32 cellular contexts compared by ENCODE assay signal in genomic region chr20:35695245-35695749, GRCh38. TPM values are rescaled to one million over a fixed set of nuclear protein-coding genes. Genes with fewer than 3 reads are reported as not detected.
DNase-seq lines count a peak whose midpoint lies in the region; ATAC-seq and TF ChIP-seq lines count a peak whose summit lies in the region.
"Had no signal": no experiment of that assay in that cellular context is flagged by ENCODE, and none has a peak within 500 bp of the region (broad histone marks: within the 10 kb centered on the region; RNA-seq: fewer than 3 reads in every experiment).

No MANE protein-coding gene starts in this region.

- no peaks in the 10 kb centered on the region for H3K9me2 ChIP-seq in Loucy (replicated peaks; ENCODE audit: low read depth, low read length)

- H3K9ac ChIP-seq in Loucy (ENCODE audit: low read depth, low read length, poor library complexity, severe bottlenecking) = no peak overlapping the region

- POLR2A ChIA-PET in activated naive CD8-positive, alpha-beta T cell treated with anti-CD3 and anti-CD28 coated beads, Interleukin-2, amount 10 ng/mL, durations not matched to agents 7 days and 5 days (lab: Charles Lee) = no interaction called here

- H2AFZ ChIP-seq in Loucy (ENCODE audit: low read length) = no peak overlapping the region
- H2AFZ ChIP-seq: GM23338 had no signal

- H4K20me1 ChIP-seq in Loucy (ENCODE audit: insufficient read depth, low read length, poor library complexity, severe bottlenecking) = peaks cover 9% of the 10 kb centered on the region

- no peaks in the 10 kb centered on the region for H3K9me3 Mint-ChIP-seq in activated T-cell treated with anti-CD3 and anti-CD28 coated beads, Interleukin-2, amount 50 U/mL, for 24 hours
- H3K9me3 Mint-ChIP-seq in activated T-cell treated with anti-CD3 and anti-CD28 coated beads, Interleukin-2, amount 50 U/mL, for 4 hours = no peaks in the 10 kb centered on the region
- H3K9me3 Mint-ChIP-seq in activated naive CD8-positive, alpha-beta T cell treated with anti-CD3 and anti-CD28 coated beads, Interleukin-2, amount 10 ng/mL, durations not matched to agents 7 days and 5 days = no peaks in the 10 kb centered on the region
- no peaks in the 10 kb centered on the region for H3K9me3 Mint-ChIP-seq in osteocyte (ENCODE audit: unreplicated experiment)
- H3K9me3 Mint-ChIP-seq: activated CD4-positive, alpha-beta T cell treated with anti-CD3 and anti-CD28 coated beads, Interleukin-2, amount 10 ng/mL, durations not matched to agents 7 days and 5 days; dendritic cell treated with granulocyte-macrophage colony-stimulating factor and Interleukin-4, amounts not matched to agents 40 ng/mL and 50 ng/mL, for 4 days; endodermal cell; GM23338; T-helper 2 cell treated with Interferon-gamma antibody and Interleukin-4, amounts not matched to agents 5 μg/mL and 100 μg/mL, for 36 hours had no signal

- H3K4me3 Mint-ChIP-seq in activated T-cell treated with anti-CD3 and anti-CD28 coated beads, Interleukin-2, amount 50 U/mL, for 24 hours = no peak overlapping the region
- H3K4me3 Mint-ChIP-seq in activated T-cell treated with anti-CD3 and anti-CD28 coated beads, Interleukin-2, amount 50 U/mL, for 4 hours = no peak overlapping the region
- H3K4me3 Mint-ChIP-seq in activated naive CD8-positive, alpha-beta T cell treated with anti-CD3 and anti-CD28 coated beads, Interleukin-2, amount 10 ng/mL, durations not matched to agents 7 days and 5 days = no peak overlapping the region
- no peak overlapping the region for H3K4me3 Mint-ChIP-seq in osteocyte (ENCODE audit: unreplicated experiment)
- H3K4me3 Mint-ChIP-seq: dendritic cell treated with granulocyte-macrophage colony-stimulating factor and Interleukin-4, amounts not matched to agents 40 ng/mL and 50 ng/mL, for 4 days; endodermal cell; GM23338; T-helper 2 cell treated with Interferon-gamma antibody and Interleukin-4, amounts not matched to agents 5 μg/mL and 100 μg/mL, for 36 hours had no signal

- no peaks in the 10 kb centered on the region for H3K27me3 Mint-ChIP-seq in activated T-cell treated with anti-CD3 and anti-CD28 coated beads, Interleukin-2, amount 50 U/mL, for 24 hours
- no peaks in the 10 kb centered on the region for H3K27me3 Mint-ChIP-seq in activated T-cell treated with anti-CD3 and anti-CD28 coated beads, Interleukin-2, amount 50 U/mL, for 4 hours (ENCODE audit: low read depth)
- H3K27me3 Mint-ChIP-seq in activated naive CD8-positive, alpha-beta T cell treated with anti-CD3 and anti-CD28 coated beads, Interleukin-2, amount 10 ng/mL, durations not matched to agents 7 days and 5 days = no peaks in the 10 kb centered on the region
- H3K27me3 Mint-ChIP-seq in osteocyte (ENCODE audit: unreplicated experiment) = no peaks in the 10 kb centered on the region
- H3K27me3 Mint-ChIP-seq: activated CD4-positive, alpha-beta T cell treated with anti-CD3 and anti-CD28 coated beads, Interleukin-2, amount 10 ng/mL, durations not matched to agents 7 days and 5 days; dendritic cell treated with granulocyte-macrophage colony-stimulating factor and Interleukin-4, amounts not matched to agents 40 ng/mL and 50 ng/mL, for 4 days had no signal

- H3K4me2 ChIP-seq in Loucy (ENCODE audit: low read depth, low read length, poor library complexity, severe bottlenecking) = no peak overlapping the region
- H3K4me2 ChIP-seq: A549, GM23338, smooth muscle cell had no signal

- peaks cover 27% of the 10 kb centered on the region for H3K4me1 Mint-ChIP-seq in activated T-cell treated with anti-CD3 and anti-CD28 coated beads, Interleukin-2, amount 50 U/mL, for 24 hours (ENCODE audit: low read depth)
- peaks cover 19% of the 10 kb centered on the region for H3K4me1 Mint-ChIP-seq in activated T-cell treated with anti-CD3 and anti-CD28 coated beads, Interleukin-2, amount 50 U/mL, for 4 hours (ENCODE audit: low read depth)
- peaks cover 16% of the 10 kb centered on the region for H3K4me1 Mint-ChIP-seq in activated naive CD8-positive, alpha-beta T cell treated with anti-CD3 and anti-CD28 coated beads, Interleukin-2, amount 10 ng/mL, durations not matched to agents 7 days and 5 days
- peaks cover 21% of the 10 kb centered on the region for H3K4me1 Mint-ChIP-seq in osteocyte (ENCODE audit: unreplicated experiment)

- peaks cover 20% of the 10 kb centered on the region; the same call in 1 of the 2 replicates for H3K79me2 ChIP-seq in Loucy (ENCODE audit: insufficient read depth, low read length)

- no peaks in the 10 kb centered on the region for H3K27me3 ChIP-seq in Loucy (ENCODE audit: insufficient read depth, low read length, poor library complexity, severe bottlenecking)
- H3K27me3 ChIP-seq: body of pancreas, esophagus squamous epithelium, heart left ventricle, right atrium auricular region, testis, vagina had no signal

- H3K9me3 ChIP-seq in Loucy (ENCODE audit: insufficient read depth, low read depth, low read length) = no peaks in the 10 kb centered on the region
- H3K9me3 ChIP-seq: A549, body of pancreas, esophagus squamous epithelium, heart left ventricle, left ventricle myocardium inferior, right atrium auricular region, testis, vagina had no signal

- no peaks in the 10 kb centered on the region for H3K36me3 ChIP-seq in Loucy (ENCODE audit: insufficient read depth, low read length)

- TF ChIP-seq CTCF in Loucy (conservative IDR thresholded peaks at IDR 0.05; ENCODE audit: low read length) (peak; percentile 28; the same call in 1 of the 2 replicates), osteocyte (IDR thresholded peaks at IDR 0.05) (no peak)

- H3K27ac Mint-ChIP-seq in activated T-cell treated with anti-CD3 and anti-CD28 coated beads, Interleukin-2, amount 50 U/mL, for 24 hours = peak overlapping the region; percentile 12
- H3K27ac Mint-ChIP-seq in activated naive CD8-positive, alpha-beta T cell treated with anti-CD3 and anti-CD28 coated beads, Interleukin-2, amount 10 ng/mL, durations not matched to agents 7 days and 5 days = no peak overlapping the region
- H3K27ac Mint-ChIP-seq in osteocyte (ENCODE audit: unreplicated experiment) = no peak overlapping the region
- H3K27ac Mint-ChIP-seq: dendritic cell treated with granulocyte-macrophage colony-stimulating factor and Interleukin-4, amounts not matched to agents 40 ng/mL and 50 ng/mL, for 4 days; GM23338; T-helper 2 cell treated with Interferon-gamma antibody and Interleukin-4, amounts not matched to agents 5 μg/mL and 100 μg/mL, for 36 hours had no signal

- peaks cover 20% of the 10 kb centered on the region for H3K4me1 ChIP-seq in Loucy (ENCODE audit: insufficient read depth, low read length, poor library complexity, severe bottlenecking)

- no peaks in the 10 kb centered on the region for H3F3A ChIP-seq in Loucy (ENCODE audit: low read depth)

- no peak overlapping the region for H3K4me3 ChIP-seq in Loucy (ENCODE audit: low read length, poor library complexity, severe bottlenecking)
- H3K4me3 ChIP-seq: A549, body of pancreas, esophagus squamous epithelium, GM23338, heart left ventricle, left ventricle myocardium inferior, right atrium auricular region, smooth muscle cell, testis, vagina had no signal

- no peak for DNase-seq in activated T-cell treated with anti-CD3 and anti-CD28 coated beads, Interleukin-2, amount 50 U/mL, for 24 hours
- no peak for DNase-seq in activated T-cell treated with anti-CD3 and anti-CD28 coated beads, Interleukin-2, amount 50 U/mL, for 4 hours
- peak; percentile 2 for DNase-seq in activated naive CD8-positive, alpha-beta T cell treated with anti-CD3 and anti-CD28 coated beads, Interleukin-2, amount 10 ng/mL, durations not matched to agents 7 days and 5 days
- DNase-seq in osteocyte (ENCODE audit: extremely low spot score, unreplicated experiment) (peak; percentile 17), NCI-H524 (lab: John Stamatoyannopoulos, UW) (no peak), COR-L47 (lab: John Stamatoyannopoulos, UW) (no peak)
- DNase-seq: activated CD4-positive, alpha-beta T cell treated with anti-CD3 and anti-CD28 coated beads, Interleukin-2, amount 10 ng/mL, durations not matched to agents 7 days and 5 days; body of pancreas; endodermal cell; esophagus squamous epithelium; foreskin melanocyte; heart left ventricle; islet precursor cell; left ventricle myocardium inferior; NCI-H1092; NCI-H187; NCI-H2171; NCI-H510A treated with DMSO at 0.1 percent for 48 hours; PC-3; posterior cingulate gyrus; stimulated activated naive CD4-positive, alpha-beta T cell; testis; WERI-Rb-1 had no signal

- no peak for ATAC-seq in activated T-cell treated with anti-CD3 and anti-CD28 coated beads, Interleukin-2, amount 50 U/mL, for 4 hours
- ATAC-seq in activated naive CD8-positive, alpha-beta T cell treated with anti-CD3 and anti-CD28 coated beads, Interleukin-2, amount 10 ng/mL, durations not matched to agents 7 days and 5 days (ENCODE audit: low read depth) = no peak
- no peak for ATAC-seq in GM21717 (IDR thresholded peaks at IDR 0.05; ENCODE audit: unreplicated experiment)
- ATAC-seq: A549, body of pancreas, GM23338, heart left ventricle, PC-3 had no signal

- peaks cover 71% of the 10 kb centered on the region for H3K36me3 Mint-ChIP-seq in activated T-cell treated with anti-CD3 and anti-CD28 coated beads, Interleukin-2, amount 50 U/mL, for 24 hours (ENCODE audit: low read depth)
- peaks cover 20% of the 10 kb centered on the region for H3K36me3 Mint-ChIP-seq in activated T-cell treated with anti-CD3 and anti-CD28 coated beads, Interleukin-2, amount 50 U/mL, for 4 hours (ENCODE audit: insufficient read depth)
- peaks cover 13% of the 10 kb centered on the region for H3K36me3 Mint-ChIP-seq in activated naive CD8-positive, alpha-beta T cell treated with anti-CD3 and anti-CD28 coated beads, Interleukin-2, amount 10 ng/mL, durations not matched to agents 7 days and 5 days
- H3K36me3 Mint-ChIP-seq in osteocyte (ENCODE audit: unreplicated experiment) = peaks cover 11% of the 10 kb centered on the region

RNA-seq across cellular contexts. Expression of gene NFS1, which starts 3.9 kb away (rescaled TPM):
- 10 to 100 TPM; 29.0 to 39.4 (median 38.4) TPM for total RNA-seq in activated T-cell treated with anti-CD3 and anti-CD28 coated beads, Interleukin-2, amount 50 U/mL, for 4 hours
- total RNA-seq in activated naive CD8-positive, alpha-beta T cell treated with anti-CD3 and anti-CD28 coated beads, Interleukin-2, amount 10 ng/mL, durations not matched to agents 7 days and 5 days = 10 to 100 TPM; 33.1 to 33.8 TPM
- total RNA-seq in osteocyte = 26.0 and 29.4 TPM in 2 replicates

RNA-seq across cellular contexts. Expression of gene ROMO1, which starts 3.9 kb away (rescaled TPM):
- 100 to 1,000 TPM; 160 to 171 (median 171) TPM for total RNA-seq in activated T-cell treated with anti-CD3 and anti-CD28 coated beads, Interleukin-2, amount 50 U/mL, for 4 hours
- 100 to 1,000 TPM in 1 of 2 experiments, 10 to 100 TPM in 1; 96.9 to 112 TPM for total RNA-seq in activated naive CD8-positive, alpha-beta T cell treated with anti-CD3 and anti-CD28 coated beads, Interleukin-2, amount 10 ng/mL, durations not matched to agents 7 days and 5 days
- total RNA-seq in osteocyte = 110 and 116 TPM in 2 replicates

RNA-seq across cellular contexts. Expression of gene CPNE1, which starts 30.6 kb away (rescaled TPM):
- 100 to 1,000 TPM; 229 to 264 (median 257) TPM for total RNA-seq in activated T-cell treated with anti-CD3 and anti-CD28 coated beads, Interleukin-2, amount 50 U/mL, for 4 hours
- 100 to 1,000 TPM; 296 to 327 TPM for total RNA-seq in activated naive CD8-positive, alpha-beta T cell treated with anti-CD3 and anti-CD28 coated beads, Interleukin-2, amount 10 ng/mL, durations not matched to agents 7 days and 5 days
- 164 and 180 TPM in 2 replicates for total RNA-seq in osteocyte

RNA-seq across cellular contexts. Expression of gene RBM12, which starts 30.6 kb away (rescaled TPM):
- 100 to 1,000 TPM; 135 to 137 (median 136) TPM for total RNA-seq in activated T-cell treated with anti-CD3 and anti-CD28 coated beads, Interleukin-2, amount 50 U/mL, for 4 hours
- 100 to 1,000 TPM; 116 to 120 TPM for total RNA-seq in activated naive CD8-positive, alpha-beta T cell treated with anti-CD3 and anti-CD28 coated beads, Interleukin-2, amount 10 ng/mL, durations not matched to agents 7 days and 5 days
- 85.5 and 97.3 TPM in 2 replicates for total RNA-seq in osteocyte

RNA-seq across cellular contexts. Expression of gene RBM39, which starts 46.8 kb away (rescaled TPM):
- total RNA-seq in activated T-cell treated with anti-CD3 and anti-CD28 coated beads, Interleukin-2, amount 50 U/mL, for 4 hours = 100 to 1,000 TPM; 336 to 375 (median 337) TPM
- 100 to 1,000 TPM; 478 to 499 TPM for total RNA-seq in activated naive CD8-positive, alpha-beta T cell treated with anti-CD3 and anti-CD28 coated beads, Interleukin-2, amount 10 ng/mL, durations not matched to agents 7 days and 5 days
- 324 and 329 TPM in 2 replicates for total RNA-seq in osteocyte

Comparison
In these comparisons a context has a peak if more than half of its experiments do, and no peak if none do; other contexts are left out.
1. DNase-seq: peak in activated naive CD8-positive, alpha-beta T cell treated with anti-CD3 and anti-CD28 coated beads, Interleukin-2, amount 10 ng/mL, durations not matched to agents 7 days and 5 days (single experiment) and osteocyte (single experiment); none in activated T-cell treated with anti-CD3 and anti-CD28 coated beads, Interleukin-2, amount 50 U/mL, for 24 hours (single experiment), activated T-cell treated with anti-CD3 and anti-CD28 coated beads, Interleukin-2, amount 50 U/mL, for 4 hours (single experiment), NCI-H524 (0 of 2) and COR-L47 (single experiment).